Comparison of ENCODE assay signal across 8 cellular contexts in the genomic region with DNA sequence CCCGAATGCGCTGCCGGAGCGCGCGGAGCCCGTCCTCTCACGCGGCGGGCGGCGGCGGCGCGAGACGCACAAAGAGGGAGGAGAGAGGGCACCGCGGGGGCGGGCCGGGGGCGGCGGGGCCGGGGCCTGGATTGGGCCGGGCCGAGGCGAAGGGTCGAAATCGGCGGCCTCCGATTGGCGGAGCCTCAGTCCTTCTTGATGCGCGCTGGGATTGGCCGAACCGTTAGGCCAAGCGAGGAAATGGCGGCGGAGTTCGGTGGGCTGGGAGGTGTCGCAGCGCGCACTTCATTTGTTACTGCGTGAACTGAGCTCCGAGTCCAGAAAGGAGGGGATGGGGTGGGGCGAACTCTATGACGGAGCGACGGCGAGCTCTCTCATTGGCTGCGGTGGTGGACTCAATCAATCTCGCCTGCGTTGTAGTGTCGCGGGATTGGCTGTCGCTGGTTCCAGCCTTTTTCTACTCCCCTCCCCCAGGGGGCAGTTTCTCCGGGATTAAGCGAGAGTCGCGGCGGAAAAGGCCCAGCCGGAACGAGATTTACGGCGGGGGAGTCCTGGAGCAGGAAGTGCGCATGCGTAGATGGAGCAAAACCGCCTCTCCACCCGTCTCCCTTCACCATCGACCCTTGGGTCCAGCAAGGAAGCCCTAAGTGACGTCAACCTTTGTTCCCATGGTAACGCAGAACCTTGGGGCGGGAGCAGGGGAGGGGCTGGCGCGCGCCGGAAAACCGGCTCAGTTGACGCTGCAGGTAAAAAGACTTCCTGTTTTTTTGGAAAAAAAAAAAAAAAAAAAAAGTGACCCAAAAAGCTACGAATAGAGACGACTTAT. TPM values are rescaled to one million over a fixed set of nuclear protein-coding genes. Genes with fewer than 3 reads are reported as not detected.
DNase-seq lines count a peak whose midpoint lies in the region; ATAC-seq, FAIRE-seq and TF ChIP-seq lines count a peak whose summit lies in the region.

A gene with protein sequence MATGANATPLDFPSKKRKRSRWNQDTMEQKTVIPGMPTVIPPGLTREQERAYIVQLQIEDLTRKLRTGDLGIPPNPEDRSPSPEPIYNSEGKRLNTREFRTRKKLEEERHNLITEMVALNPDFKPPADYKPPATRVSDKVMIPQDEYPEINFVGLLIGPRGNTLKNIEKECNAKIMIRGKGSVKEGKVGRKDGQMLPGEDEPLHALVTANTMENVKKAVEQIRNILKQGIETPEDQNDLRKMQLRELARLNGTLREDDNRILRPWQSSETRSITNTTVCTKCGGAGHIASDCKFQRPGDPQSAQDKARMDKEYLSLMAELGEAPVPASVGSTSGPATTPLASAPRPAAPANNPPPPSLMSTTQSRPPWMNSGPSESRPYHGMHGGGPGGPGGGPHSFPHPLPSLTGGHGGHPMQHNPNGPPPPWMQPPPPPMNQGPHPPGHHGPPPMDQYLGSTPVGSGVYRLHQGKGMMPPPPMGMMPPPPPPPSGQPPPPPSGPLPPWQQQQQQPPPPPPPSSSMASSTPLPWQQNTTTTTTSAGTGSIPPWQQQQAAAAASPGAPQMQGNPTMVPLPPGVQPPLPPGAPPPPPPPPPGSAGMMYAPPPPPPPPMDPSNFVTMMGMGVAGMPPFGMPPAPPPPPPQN (minus strand): TSS at position 70 of the 826 bp plus-strand sequence. CDS start 150 bp downstream, outside the sequence.

- ATAC-seq in GM21786 (IDR thresholded peaks at IDR 0.05; ENCODE audit: unreplicated experiment): peak; percentile 85
- ATAC-seq in activated T-cell treated with anti-CD3 and anti-CD28 coated beads, Interleukin-2, amount 50 U/mL, for 72 hours (replicated peaks in 1 of 2): peak; percentile 90

- H3K36me3 ChIP-seq in KOPT-K1 (ENCODE audit: insufficient read depth, low read length) (peaks cover 39% of the 10 kb centered on the region), esophagus squamous epithelium (peaks cover 14 to 32% (median 24%) of the 10 kb centered on the region in 3 donors)

- TF ChIP-seq POLR2A in esophagus squamous epithelium (IDR thresholded peaks at IDR 0.05): peak in 3 of 4 donors; percentile 91 to 99 (median 97)

- intact Hi-C loops in esophagus squamous epithelium (cut with DNase I): no loop called here

- H3K27me3 ChIP-seq in esophagus squamous epithelium: no peaks in the 10 kb centered on the region

- peak within 1 kb of the TSS; percentile 99 for H3K27ac Mint-ChIP-seq in activated T-cell treated with anti-CD3 and anti-CD28 coated beads, Interleukin-2, amount 50 U/mL, for 72 hours

- 0% methylated on average over 6 to 16 of the region's 80 CpGs for WGBS in esophagus squamous epithelium, 2 donors

- peak within 1 kb of the TSS; percentile 94 to 99 for H3K4me3 Mint-ChIP-seq in activated T-cell treated with anti-CD3 and anti-CD28 coated beads, Interleukin-2, amount 50 U/mL, for 72 hours

- peak in 3 of 6 experiments; percentile 14 to 52 (median 33) for TF ChIP-seq CTCF in esophagus squamous epithelium (IDR thresholded peaks at IDR 0.05)

- FAIRE-seq in RCC 7860 (lab: Jason Lieb, UNC): peak; percentile 90

- no peaks in the 10 kb centered on the region for H3K27me3 Mint-ChIP-seq in activated T-cell treated with anti-CD3 and anti-CD28 coated beads, Interleukin-2, amount 50 U/mL, for 72 hours (ENCODE audit: low read depth)

- H3K9me3 ChIP-seq in KOPT-K1 (ENCODE audit: insufficient read depth, low read length, poor library complexity, severe bottlenecking) (no peaks in the 10 kb centered on the region), esophagus squamous epithelium (no peaks in the 10 kb centered on the region)

- H3K4me1 Mint-ChIP-seq in activated T-cell treated with anti-CD3 and anti-CD28 coated beads, Interleukin-2, amount 50 U/mL, for 72 hours (ENCODE audit: low read depth): peaks cover 63% of the 10 kb centered on the region

- H3K9me3 Mint-ChIP-seq in activated T-cell treated with anti-CD3 and anti-CD28 coated beads, Interleukin-2, amount 50 U/mL, for 72 hours: no peaks in the 10 kb centered on the region

- H3K4me1 ChIP-seq in esophagus squamous epithelium: peaks cover 21 to 46% (median 29%) of the 10 kb centered on the region in 3 donors

- H3K27ac ChIP-seq in KOPT-K1 (ENCODE audit: low read depth, low read length, poor library complexity, severe bottlenecking) (peak within 1 kb of the TSS; percentile 94), esophagus squamous epithelium (peak within 1 kb of the TSS; percentile 99 to 100 (median 100))

- DNase-seq in DMS79 treated with DMSO at 0.1 percent for 48 hours (lab: John Stamatoyannopoulos, UW) (peak; percentile 99), RCC 7860 (ENCODE audit: low spot score) (peak; percentile 99), esophagus squamous epithelium (lab: John Stamatoyannopoulos, UW) (peak; percentile 96), myocyte (ENCODE audit: low read depth) (peak; percentile 100)
- peak; percentile 99 for DNase-seq in activated T-cell treated with anti-CD3 and anti-CD28 coated beads, Interleukin-2, amount 50 U/mL, for 72 hours
- DNase-seq in stimulated activated CD8-positive, alpha-beta memory T cell treated with anti-CD3 and anti-CD28 coated beads, Interleukin-7, amount 100 ng/mL, for 48 hours (ENCODE audit: extremely low read depth in 1 of 2, low read depth in 1 of 2): peak; percentile 98 to 99

- peaks cover 25 to 42% of the 10 kb centered on the region in 2 donors for H3K36me3 Mint-ChIP-seq in activated T-cell treated with anti-CD3 and anti-CD28 coated beads, Interleukin-2, amount 50 U/mL, for 72 hours (ENCODE audit: insufficient read depth in 2 of 2)

- H3K4me3 ChIP-seq in esophagus squamous epithelium: peak within 1 kb of the TSS; percentile 86 to 99 (median 94)

RNA-seq across cellular contexts. Expression of the gene that starts here (rescaled TPM):
- total RNA-seq in activated T-cell treated with anti-CD3 and anti-CD28 coated beads, Interleukin-2, amount 50 U/mL, for 72 hours: 100 to 1,000 TPM; 332 to 337 TPM
- 100 to 1,000 TPM; 136 to 292 (median 223) TPM for total RNA-seq in esophagus squamous epithelium
- total RNA-seq in myocyte: 97.3 and 141 TPM in 2 replicates
- polyA plus RNA-seq in myocyte (2012): 157 TPM

Comparison
In these comparisons a context has a peak if more than half of its experiments do, and no peak if none do; other contexts are left out.
1. Peak in every context shown above with its lines: DNase-seq, ATAC-seq, H3K4me3 ChIP-seq and H3K27ac ChIP-seq.